In genomic region chr15:59656935-59657634, GRCh38 we compare ENCODE assay signal across 8 cellular contexts. TPM values are rescaled to one million over a fixed set of nuclear protein-coding genes. Genes with fewer than 3 reads are reported as not detected.
DNase-seq lines count a peak whose midpoint lies in the region; ATAC-seq and TF ChIP-seq lines count a peak whose summit lies in the region.

A gene with protein sequence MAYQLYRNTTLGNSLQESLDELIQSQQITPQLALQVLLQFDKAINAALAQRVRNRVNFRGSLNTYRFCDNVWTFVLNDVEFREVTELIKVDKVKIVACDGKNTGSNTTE (minus strand): TSS chr15:59657515. CDS start chr15:59652277, 5,238 bp downstream.

- no peaks in the 10 kb centered on the region for H3K27me3 ChIP-seq in WERI-Rb-1 (ENCODE audit: insufficient read depth, low read depth, severe bottlenecking)
- H3K27me3 ChIP-seq in breast epithelium, result no peaks in the 10 kb centered on the region
- H3K27me3 ChIP-seq in skeletal muscle satellite cell (ENCODE audit: control insufficient read depth, insufficient read depth, low read length), result no peaks in the 10 kb centered on the region

- CTCF ChIA-PET in AG04449 (lab: Yijun Ruan, JAX), result interaction anchor here (0.9 kb wide), 1 partner anchor 144 kb away, joined by 3 read pairs; no protein-coding TSS in a partner anchor

- H3K36me3 ChIP-seq in WERI-Rb-1 (peaks cover 36% of the 10 kb centered on the region), breast epithelium (no peaks in the 10 kb centered on the region), skeletal muscle satellite cell (ENCODE audit: insufficient read depth, low read length) (peaks cover 34% of the 10 kb centered on the region)

- DNase-seq in AG04449 (ENCODE audit: low read depth, low spot score) (peak; percentile 59), NCI-H2227 (lab: John Stamatoyannopoulos, UW; ENCODE audit: unreplicated experiment) (peak; percentile 92), WERI-Rb-1 (peak; percentile 97), breast epithelium (ENCODE audit: low spot score in 2 of 2) (peak; percentile 91 to 92)

- POLR2A ChIA-PET in AG04449 (lab: Yijun Ruan, JAX), result interaction anchor here (0.8 to 1.2 kb wide), 2 partner anchors 31 to 32 kb away, joined by 3 to 5 read pairs; partner anchors contain the start of gene BNIP2

- H3K4me2 ChIP-seq in skeletal muscle satellite cell (ENCODE audit: low read length), result peak within 1 kb of the TSS; percentile 85

- H3K9me3 ChIP-seq in WERI-Rb-1 (ENCODE audit: severe bottlenecking) (peaks cover 2% of the 10 kb centered on the region), breast epithelium (no peaks in the 10 kb centered on the region), iPS-18c (ENCODE audit: control insufficient read depth, insufficient read depth, low read length) (no peaks in the 10 kb centered on the region), skeletal muscle satellite cell (replicated peaks; ENCODE audit: low read length) (no peaks in the 10 kb centered on the region)

- H3K27ac ChIP-seq in WERI-Rb-1 (peak within 1 kb of the TSS; percentile 85), breast epithelium (peak within 1 kb of the TSS; percentile 87 to 90)

- peak within 1 kb of the TSS; percentile 81 for H3K4me3 ChIP-seq in AG04449 (ENCODE audit: low read depth, low read length)
- H3K4me3 ChIP-seq in WERI-Rb-1 (ENCODE audit: low read depth, low read length), result peak within 1 kb of the TSS; percentile 81
- peak within 1 kb of the TSS; percentile 81 to 95 (median 86) for H3K4me3 ChIP-seq in breast epithelium
- peak within 1 kb of the TSS; percentile 65 for H3K4me3 ChIP-seq in iPS-18c (ENCODE audit: insufficient read depth, low read depth, low read length)
- H3K4me3 ChIP-seq in skeletal muscle satellite cell (ENCODE audit: low read length), result peak within 1 kb of the TSS; percentile 97

- intact Hi-C loops in breast epithelium (cut with DNase I; ENCODE audit: low total_unique reads), result no loop called here

- ATAC-seq in GM18909 (IDR thresholded peaks at IDR 0.05; ENCODE audit: poor library complexity, unreplicated experiment) (peak; percentile 99), HG03159 (IDR thresholded peaks at IDR 0.05; ENCODE audit: unreplicated experiment) (peak; percentile 98)

- H3K4me1 ChIP-seq in breast epithelium, result peaks cover 0 to 6% of the 10 kb centered on the region in 2 donors
- H3K4me1 ChIP-seq in skeletal muscle satellite cell (ENCODE audit: control insufficient read depth, insufficient read depth, low read length), result peaks cover 13% of the 10 kb centered on the region

- TF ChIP-seq POLR2A in breast epithelium (IDR thresholded peaks at IDR 0.05), result peak; percentile 54

- H3K9ac ChIP-seq in skeletal muscle satellite cell (ENCODE audit: low read depth, low read length), result peak within 1 kb of the TSS; percentile 96

- no peak for TF ChIP-seq CTCF in AG04449 (IDR thresholded peaks at IDR 0.05; ENCODE audit: insufficient read depth, low read length, missing control alignments)
- no peak for TF ChIP-seq CTCF in WERI-Rb-1 (IDR thresholded peaks at IDR 0.05; ENCODE audit: low read depth, low read length)
- no peak for TF ChIP-seq CTCF in breast epithelium (IDR thresholded peaks at IDR 0.05)

RNA-seq across cellular contexts. Expression of the gene that starts here (rescaled TPM):
- 10 to 100 TPM; 20.3 to 40.7 (median 36.1) TPM for total RNA-seq in breast epithelium
- 32.1 and 41.3 TPM in 2 replicates for total RNA-seq in skeletal muscle satellite cell (2012; rRNA removed)

Comparison
In these comparisons a context has a peak if more than half of its experiments do, and no peak if none do; other contexts are left out.
1. Peak in every context shown above with its lines: DNase-seq, ATAC-seq, H3K4me3 ChIP-seq and H3K27ac ChIP-seq.